ENCODE assay signal across 12 cellular contexts in the genomic region with DNA sequence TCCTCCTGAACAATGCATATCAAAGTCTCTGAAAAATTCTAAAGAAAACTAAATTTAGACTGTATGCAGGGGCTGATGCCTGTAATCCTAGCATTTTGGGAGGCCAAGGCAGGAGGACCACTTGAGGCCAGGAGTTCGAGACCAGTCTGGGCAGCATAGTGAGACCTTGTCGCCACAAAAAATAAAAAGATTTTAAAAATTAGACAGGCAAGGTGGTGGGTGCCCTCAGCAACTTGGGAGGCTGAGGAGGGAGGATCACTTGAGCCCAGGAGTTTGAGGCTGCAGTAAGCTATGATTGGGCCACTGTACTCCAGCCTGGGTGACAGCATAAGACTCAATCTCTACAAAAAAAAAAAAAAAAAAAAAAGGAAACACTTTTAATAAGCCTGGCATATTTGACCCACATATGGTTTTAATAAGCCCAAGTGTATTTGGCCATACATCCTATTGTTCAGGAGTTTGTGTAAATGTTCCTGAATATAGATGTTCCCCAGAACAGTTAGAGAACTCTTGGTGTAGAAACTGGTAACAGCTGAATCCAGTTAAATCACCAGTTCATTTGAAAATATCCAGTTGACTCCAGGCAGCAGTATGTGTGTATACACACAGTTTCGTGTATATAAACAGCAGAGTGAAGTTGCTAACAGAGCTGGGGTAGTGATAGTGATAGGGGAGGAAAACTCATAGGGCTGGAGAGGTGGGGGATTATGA. TPM values are rescaled to one million over a fixed set of nuclear protein-coding genes. Genes with fewer than 3 reads are reported as not detected.
DNase-seq lines count a peak whose midpoint lies in the region; ATAC-seq and TF ChIP-seq lines count a peak whose summit lies in the region.
"Had no signal": no experiment of that assay in that cellular context is flagged by ENCODE, and none has a peak within 500 bp of the region (broad histone marks: within the 10 kb centered on the region; RNA-seq: fewer than 3 reads in every experiment).

No MANE protein-coding gene starts in this region.

- no peaks in the 10 kb centered on the region for H4K20me1 ChIP-seq in Loucy (ENCODE audit: insufficient read depth, low read length, poor library complexity, severe bottlenecking)

- ATAC-seq in GM21381 (IDR thresholded peaks at IDR 0.05; ENCODE audit: unreplicated experiment): peak; percentile 25
- ATAC-seq in gastrocnemius medialis: no peak
- ATAC-seq: natural killer cell had no signal

- peaks cover 3% of the 10 kb centered on the region; the same call in 1 of the 2 replicates for H3F3A ChIP-seq in Loucy (ENCODE audit: low read depth)

- H3K27me3 ChIP-seq in Loucy (ENCODE audit: insufficient read depth, low read length, poor library complexity, severe bottlenecking): no peaks in the 10 kb centered on the region
- no peaks in the 10 kb centered on the region for H3K27me3 ChIP-seq in gastrocnemius medialis
- no peaks in the 10 kb centered on the region for H3K27me3 ChIP-seq in BE2C

- H3K9me2 ChIP-seq in Loucy (replicated peaks; ENCODE audit: low read depth, low read length): no peaks in the 10 kb centered on the region

- H3K27ac ChIP-seq in gastrocnemius medialis: peak overlapping the region in 3 of 4 donors; percentile 53 to 72 (median 66)
- H3K27ac ChIP-seq: tibial artery had no signal

- in situ Hi-C loops in gastrocnemius medialis (cut with MboI; ENCODE audit: low sequenced_read_pairs in 4 of 4) (no loop called here), GM13977 (cut with MboI; ENCODE audit: low pct_unique_long_range_greater_than_20kb, low sequenced_read_pairs, unreplicated experiment) (no loop called here)

- H3K4me2 ChIP-seq in Loucy (ENCODE audit: low read depth, low read length, poor library complexity, severe bottlenecking): peak overlapping the region; percentile 17

- H2AFZ ChIP-seq in Loucy (ENCODE audit: low read length): no peak overlapping the region

- no peak for TF ChIP-seq POLR2A in gastrocnemius medialis (IDR thresholded peaks at IDR 0.05)

- no peak overlapping the region for H3K9ac ChIP-seq in Loucy (ENCODE audit: low read depth, low read length, poor library complexity, severe bottlenecking)

- peaks cover 32% of the 10 kb centered on the region for H3K4me1 ChIP-seq in Loucy (ENCODE audit: insufficient read depth, low read length, poor library complexity, severe bottlenecking)
- peaks cover 12 to 19% of the 10 kb centered on the region in 2 donors for H3K4me1 ChIP-seq in gastrocnemius medialis
- H3K4me1 ChIP-seq in BE2C: peaks cover 3% of the 10 kb centered on the region; the same call in 1 of the 2 replicates
- H3K4me1 ChIP-seq: tibial artery had no signal

- intact Hi-C loops in gastrocnemius medialis (cut with DNase I; ENCODE audit: low total_unique reads): loop anchor here (1.0 kb wide), 1 partner anchor 30 kb away; no protein-coding TSS in a partner anchor

- H3K79me2 ChIP-seq in Loucy (ENCODE audit: insufficient read depth, low read length): no peaks in the 10 kb centered on the region

- no peak for TF ChIP-seq CTCF in Loucy (conservative IDR thresholded peaks at IDR 0.05; ENCODE audit: low read length)
- TF ChIP-seq CTCF in gastrocnemius medialis (IDR thresholded peaks at IDR 0.05 in 4 of 5, conservative IDR thresholded peaks at IDR 0.05 in 1 of 5): no peak
- no peak for TF ChIP-seq CTCF in GM13977 (IDR thresholded peaks at IDR 0.05; ENCODE audit: extremely low read depth, insufficient read depth, missing control alignments)
- no peak for TF ChIP-seq CTCF in BE2C (IDR thresholded peaks at IDR 0.05; ENCODE audit: low read depth, low read length)

- no peaks in the 10 kb centered on the region for H3K9me3 ChIP-seq in Loucy (ENCODE audit: insufficient read depth, low read depth, low read length)
- no peaks in the 10 kb centered on the region for H3K9me3 ChIP-seq in gastrocnemius medialis
- H3K9me3 ChIP-seq in BE2C: no peaks in the 10 kb centered on the region
- H3K9me3 ChIP-seq: tibial artery had no signal

- no peaks in the 10 kb centered on the region for H3K36me3 ChIP-seq in Loucy (ENCODE audit: insufficient read depth, low read length)
- H3K36me3 ChIP-seq in gastrocnemius medialis: no peaks in the 10 kb centered on the region
- no peaks in the 10 kb centered on the region for H3K36me3 ChIP-seq in BE2C
- H3K36me3 ChIP-seq: tibial artery had no signal

- DNase-seq in fibroblast of peridontal ligament (ENCODE audit: extremely low read depth) (peak; percentile 89), gastrocnemius medialis (no peak), GM13977 (ENCODE audit: low spot score) (no peak), BE2C (no peak), anterior cingulate cortex (lab: John Stamatoyannopoulos, UW) (no peak), NCI-H345 treated with DMSO at 0.1 percent for 48 hours (lab: John Stamatoyannopoulos, UW; ENCODE audit: unreplicated experiment) (no peak)
- DNase-seq: natural killer cell, NCI-H2107 had no signal

- H3K4me3 ChIP-seq in Loucy (ENCODE audit: low read length, poor library complexity, severe bottlenecking): no peak overlapping the region
- H3K4me3 ChIP-seq in gastrocnemius medialis: no peak overlapping the region
- H3K4me3 ChIP-seq in BE2C (ENCODE audit: low read depth, low read length): no peak overlapping the region
- H3K4me3 ChIP-seq: tibial artery had no signal

RNA-seq across cellular contexts. Expression of gene MMD, which starts 30.3 kb away (rescaled TPM):
- 10 to 100 TPM in 2 of 4 donors, 1 to 10 TPM in 2; 4.6 to 25.7 (median 11.3) TPM for total RNA-seq in gastrocnemius medialis
- polyA plus RNA-seq in BE2C (2012; ENCODE audit: insufficient read depth, insufficient read length, low read depth): 27.3 TPM

RNA-seq across cellular contexts. Expression of gene SMIM36, which starts 59.3 kb away (rescaled TPM):
- not detected for total RNA-seq in gastrocnemius medialis
- not detected for polyA plus RNA-seq in BE2C (2012; ENCODE audit: insufficient read depth, insufficient read length, low read depth)
- total RNA-seq: dermis blood vessel endothelial cell, natural killer cell had no signal
